ENCODE assay signal across 1 cellular context in genomic region chr7:129134356-129134972, GRCh38.
TF ChIP-seq lines count a peak whose summit lies in the region.

No MANE protein-coding gene starts in this region.

TF ChIP-seq in GM23338, 12 proteins besides CTCF, POLR2A, EP300 and RAD21:
- TF ChIP-seq STAT1 (IDR thresholded peaks at IDR 0.05; ENCODE audit: unreplicated experiment) (no peak), JUNB (IDR thresholded peaks at IDR 0.05; ENCODE audit: unreplicated experiment) (no peak), REST (IDR thresholded peaks at IDR 0.05; ENCODE audit: unreplicated experiment) (no peak), ETS1 (IDR thresholded peaks at IDR 0.05) (no peak), ZNF331 (CRISPR knock-in tag; IDR thresholded peaks at IDR 0.05; ENCODE audit: low read depth) (no peak), EZH2 (IDR thresholded peaks at IDR 0.05; ENCODE audit: low read depth, unreplicated experiment) (no peak), NANOG (IDR thresholded peaks at IDR 0.05; ENCODE audit: borderline replicate concordance) (no peak), POLR2AphosphoS5 (IDR thresholded peaks at IDR 0.05; ENCODE audit: low read depth) (no peak), CREB1 (CRISPR knock-in tag; IDR thresholded peaks at IDR 0.05; ENCODE audit: low read depth) (no peak), ZNF114 (CRISPR knock-in tag; IDR thresholded peaks at IDR 0.05) (no peak), EZH2phosphoT487 (IDR thresholded peaks at IDR 0.05; ENCODE audit: unreplicated experiment) (no peak), ZNF462 (CRISPR knock-in tag; IDR thresholded peaks at IDR 0.05) (no peak)
